Comparison of ENCODE assay signal across 2 cellular contexts in the genomic region with DNA sequence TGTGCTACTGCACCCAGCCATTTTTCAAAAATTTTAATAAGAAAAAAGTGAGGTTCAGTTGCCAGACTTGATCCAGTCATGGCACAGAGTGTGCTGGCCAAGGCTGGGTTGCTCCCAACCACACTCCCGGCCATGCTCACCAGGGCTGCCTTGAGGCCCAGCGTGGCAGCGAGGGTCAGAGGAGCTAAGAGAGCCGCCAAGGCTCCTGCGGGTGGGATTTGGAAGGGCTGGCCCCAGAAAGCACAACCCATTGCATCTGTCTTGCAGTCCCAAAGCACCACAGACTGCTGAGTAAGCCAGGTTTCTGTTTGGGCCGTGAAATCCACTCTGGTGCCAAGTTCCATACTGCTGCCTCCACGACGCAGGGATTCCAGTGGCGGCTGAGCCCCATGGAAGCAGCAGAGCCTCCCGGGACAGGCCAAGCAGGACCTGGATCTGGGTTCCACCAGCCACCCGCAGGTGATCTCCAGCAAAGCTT.
TF ChIP-seq lines count a peak whose summit lies in the region.

No MANE protein-coding gene starts in this region.

TF ChIP-seq in HCT116, 20 proteins besides CTCF, POLR2A, EP300 and RAD21:
- TF ChIP-seq, protein P1, sequence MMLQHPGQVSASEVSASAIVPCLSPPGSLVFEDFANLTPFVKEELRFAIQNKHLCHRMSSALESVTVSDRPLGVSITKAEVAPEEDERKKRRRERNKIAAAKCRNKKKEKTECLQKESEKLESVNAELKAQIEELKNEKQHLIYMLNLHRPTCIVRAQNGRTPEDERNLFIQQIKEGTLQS (IDR thresholded peaks at IDR 0.05) = no peak
- TF ChIP-seq CBX3 (IDR thresholded peaks at IDR 0.05; ENCODE audit: low read depth) (no peak), POLR2AphosphoS5 (IDR thresholded peaks at IDR 0.05; ENCODE audit: low read depth, low read length) (no peak), TCF7L2 (IDR thresholded peaks at IDR 0.05; ENCODE audit: borderline replicate concordance, extremely low read depth, insufficient read depth, insufficient read length) (no peak), SRF (IDR thresholded peaks at IDR 0.05; ENCODE audit: low read depth) (no peak), SP1 (IDR thresholded peaks at IDR 0.05; ENCODE audit: low read depth) (no peak), EZH2 (IDR thresholded peaks at IDR 0.05) (no peak), ZFX (IDR thresholded peaks at IDR 0.05) (no peak), EZH2phosphoT487 (IDR thresholded peaks at IDR 0.05; ENCODE audit: borderline replicate concordance) (no peak), EGR1 (IDR thresholded peaks at IDR 0.05; ENCODE audit: low read depth) (no peak), YY1 (IDR thresholded peaks at IDR 0.05; ENCODE audit: extremely low read depth, insufficient replicate concordance, low read depth, low read length) (no peak), FOSL1 (IDR thresholded peaks at IDR 0.05; ENCODE audit: low read depth) (no peak), SIN3A (IDR thresholded peaks at IDR 0.05; ENCODE audit: low read depth) (no peak)
- TF ChIP-seq, protein P2, sequence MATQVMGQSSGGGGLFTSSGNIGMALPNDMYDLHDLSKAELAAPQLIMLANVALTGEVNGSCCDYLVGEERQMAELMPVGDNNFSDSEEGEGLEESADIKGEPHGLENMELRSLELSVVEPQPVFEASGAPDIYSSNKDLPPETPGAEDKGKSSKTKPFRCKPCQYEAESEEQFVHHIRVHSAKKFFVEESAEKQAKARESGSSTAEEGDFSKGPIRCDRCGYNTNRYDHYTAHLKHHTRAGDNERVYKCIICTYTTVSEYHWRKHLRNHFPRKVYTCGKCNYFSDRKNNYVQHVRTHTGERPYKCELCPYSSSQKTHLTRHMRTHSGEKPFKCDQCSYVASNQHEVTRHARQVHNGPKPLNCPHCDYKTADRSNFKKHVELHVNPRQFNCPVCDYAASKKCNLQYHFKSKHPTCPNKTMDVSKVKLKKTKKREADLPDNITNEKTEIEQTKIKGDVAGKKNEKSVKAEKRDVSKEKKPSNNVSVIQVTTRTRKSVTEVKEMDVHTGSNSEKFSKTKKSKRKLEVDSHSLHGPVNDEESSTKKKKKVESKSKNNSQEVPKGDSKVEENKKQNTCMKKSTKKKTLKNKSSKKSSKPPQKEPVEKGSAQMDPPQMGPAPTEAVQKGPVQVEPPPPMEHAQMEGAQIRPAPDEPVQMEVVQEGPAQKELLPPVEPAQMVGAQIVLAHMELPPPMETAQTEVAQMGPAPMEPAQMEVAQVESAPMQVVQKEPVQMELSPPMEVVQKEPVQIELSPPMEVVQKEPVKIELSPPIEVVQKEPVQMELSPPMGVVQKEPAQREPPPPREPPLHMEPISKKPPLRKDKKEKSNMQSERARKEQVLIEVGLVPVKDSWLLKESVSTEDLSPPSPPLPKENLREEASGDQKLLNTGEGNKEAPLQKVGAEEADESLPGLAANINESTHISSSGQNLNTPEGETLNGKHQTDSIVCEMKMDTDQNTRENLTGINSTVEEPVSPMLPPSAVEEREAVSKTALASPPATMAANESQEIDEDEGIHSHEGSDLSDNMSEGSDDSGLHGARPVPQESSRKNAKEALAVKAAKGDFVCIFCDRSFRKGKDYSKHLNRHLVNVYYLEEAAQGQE (IDR thresholded peaks at IDR 0.05; ENCODE audit: low read depth) = no peak
- TF ChIP-seq, protein P3, sequence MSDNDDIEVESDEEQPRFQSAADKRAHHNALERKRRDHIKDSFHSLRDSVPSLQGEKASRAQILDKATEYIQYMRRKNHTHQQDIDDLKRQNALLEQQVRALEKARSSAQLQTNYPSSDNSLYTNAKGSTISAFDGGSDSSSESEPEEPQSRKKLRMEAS (IDR thresholded peaks at IDR 0.05) = no peak

TF ChIP-seq in SK-N-SH, 30 proteins besides CTCF, POLR2A, EP300 and RAD21 (continued from another document):
- TF ChIP-seq, protein P4, sequence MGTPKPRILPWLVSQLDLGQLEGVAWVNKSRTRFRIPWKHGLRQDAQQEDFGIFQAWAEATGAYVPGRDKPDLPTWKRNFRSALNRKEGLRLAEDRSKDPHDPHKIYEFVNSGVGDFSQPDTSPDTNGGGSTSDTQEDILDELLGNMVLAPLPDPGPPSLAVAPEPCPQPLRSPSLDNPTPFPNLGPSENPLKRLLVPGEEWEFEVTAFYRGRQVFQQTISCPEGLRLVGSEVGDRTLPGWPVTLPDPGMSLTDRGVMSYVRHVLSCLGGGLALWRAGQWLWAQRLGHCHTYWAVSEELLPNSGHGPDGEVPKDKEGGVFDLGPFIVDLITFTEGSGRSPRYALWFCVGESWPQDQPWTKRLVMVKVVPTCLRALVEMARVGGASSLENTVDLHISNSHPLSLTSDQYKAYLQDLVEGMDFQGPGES (IDR thresholded peaks at IDR 0.05; ENCODE audit: low read depth, low read length) = no peak
- TF ChIP-seq POLR2AphosphoS5 (IDR thresholded peaks at IDR 0.05; ENCODE audit: low read depth, low read length) (no peak), SIN3A (IDR thresholded peaks at IDR 0.05; ENCODE audit: borderline replicate concordance, low read depth, low read length) (no peak), TCF12 (IDR thresholded peaks at IDR 0.05) (no peak), EZH2phosphoT487 (IDR thresholded peaks at IDR 0.05; ENCODE audit: borderline replicate concordance, low read depth) (no peak), TAF1 (IDR thresholded peaks at IDR 0.05; ENCODE audit: borderline replicate concordance, low read depth, low read length) (no peak), GABPA (IDR thresholded peaks at IDR 0.05; ENCODE audit: low read depth) (no peak)
- TF ChIP-seq, protein P5, sequence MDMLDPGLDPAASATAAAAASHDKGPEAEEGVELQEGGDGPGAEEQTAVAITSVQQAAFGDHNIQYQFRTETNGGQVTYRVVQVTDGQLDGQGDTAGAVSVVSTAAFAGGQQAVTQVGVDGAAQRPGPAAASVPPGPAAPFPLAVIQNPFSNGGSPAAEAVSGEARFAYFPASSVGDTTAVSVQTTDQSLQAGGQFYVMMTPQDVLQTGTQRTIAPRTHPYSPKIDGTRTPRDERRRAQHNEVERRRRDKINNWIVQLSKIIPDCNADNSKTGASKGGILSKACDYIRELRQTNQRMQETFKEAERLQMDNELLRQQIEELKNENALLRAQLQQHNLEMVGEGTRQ (IDR thresholded peaks at IDR 0.05; ENCODE audit: borderline replicate concordance, low read depth, low read length) = no peak
